ENCODE assay signal across 24 cellular contexts in the genomic region with DNA sequence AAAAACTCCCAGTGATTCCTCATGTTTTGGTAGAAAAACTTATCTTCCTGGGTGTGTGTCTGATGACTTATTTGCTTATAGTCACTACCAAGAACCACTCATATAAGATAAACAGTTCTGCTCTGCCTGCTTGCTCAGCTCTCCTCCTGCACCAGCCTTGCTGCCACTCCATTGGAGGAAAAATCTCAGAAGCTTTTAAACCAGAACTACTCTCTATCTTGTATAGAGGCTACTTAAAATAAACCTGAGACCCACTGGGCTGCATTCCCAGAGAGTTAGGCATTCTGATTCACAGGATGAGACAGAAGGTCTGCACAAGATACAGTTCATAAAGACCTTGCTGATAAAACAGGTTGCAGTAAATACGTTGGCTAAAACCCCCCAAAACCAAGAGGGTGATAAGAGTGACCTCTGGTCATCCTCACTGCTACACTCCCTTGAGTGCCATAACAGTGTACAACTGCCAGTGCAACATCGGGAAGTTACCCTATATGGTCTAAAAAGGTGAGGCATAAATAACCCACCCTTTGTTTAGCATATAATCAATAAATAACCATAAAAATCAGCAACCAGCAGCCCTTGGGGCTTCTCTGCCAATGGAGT.
A peak's percentile ranks its signal among the peaks of the same experiment; 100 is the strongest.
DNase-seq lines count a peak whose midpoint lies in the region; ATAC-seq lines count a peak whose summit lies in the region.
"Had no signal": no experiment of that assay in that cellular context is flagged by ENCODE, and none has a peak within 500 bp of the region (broad histone marks: within the 10 kb centered on the region; RNA-seq: fewer than 3 reads in every experiment).

No MANE protein-coding gene starts in this region.

- DNase-seq in DMS53 (lab: John Stamatoyannopoulos, UW): peak; percentile 39
- peak; percentile 1 for DNase-seq in HPDE6-E6E7 (ENCODE audit: extremely low spot score)
- peak; percentile 32 for DNase-seq in T1000 (lab: John Stamatoyannopoulos, UW)
- peak; percentile 49 for DNase-seq in islet precursor cell
- DNase-seq in stimulated activated CD4-positive, alpha-beta T cell treated with anti-CD3 and anti-CD28 coated beads, Interleukin-12 subunit alpha, Interleukin-12 subunit beta, amount 100 ng/mL, for 4 hours: no peak
- DNase-seq in NCI-H82 treated with DMSO at 0.1 percent for 48 hours (lab: John Stamatoyannopoulos, UW; ENCODE audit: unreplicated experiment): no peak
- DNase-seq in NCI-H146 treated with DMSO at 0.1 percent for 48 hours (lab: John Stamatoyannopoulos, UW; ENCODE audit: unreplicated experiment): no peak
- DNase-seq: activated CD4-positive, alpha-beta T cell treated with anti-CD3 and anti-CD28 coated beads for 48 hours; activated naive CD4-positive, alpha-beta T cell treated with Interleukin-2 at 50 U/mL for 16 hours; activated T-cell treated with anti-CD3 and anti-CD28 coated beads, Interleukin-2, amount 50 U/mL, for 72 hours; adrenal gland; central memory CD4-positive, alpha-beta T cell; dermis blood vessel endothelial cell; left colon; naive thymus-derived CD4-positive, alpha-beta T cell; NCI-H1105; NCI-H2029 treated with DMSO at 0.1 percent for 48 hours; NCI-H446; NK-92 treated with Interleukin-12 subunit alpha and Interleukin-12 subunit beta, amount 100 ng/mL, for 24 hours; occipital lobe; small intestine; T-helper 2 cell; upper lobe of right lung had no signal

- no peak for ATAC-seq in HG03196 (IDR thresholded peaks at IDR 0.05; ENCODE audit: unreplicated experiment)
- ATAC-seq: activated T-cell treated with anti-CD3 and anti-CD28 coated beads, Interleukin-2, amount 50 U/mL, for 72 hours; left colon; naive thymus-derived CD4-positive, alpha-beta T cell; upper lobe of right lung had no signal

Comparison
In these comparisons a context has a peak if more than half of its experiments do, and no peak if none do; other contexts are left out.
1. DNase-seq: peak in DMS53 (single experiment), HPDE6-E6E7 (single experiment), T1000 (single experiment) and islet precursor cell (single experiment); none in stimulated activated CD4-positive, alpha-beta T cell treated with anti-CD3 and anti-CD28 coated beads, Interleukin-12 subunit alpha, Interleukin-12 subunit beta, amount 100 ng/mL, for 4 hours (single experiment), NCI-H82 treated with DMSO at 0.1 percent for 48 hours (single experiment) and NCI-H146 treated with DMSO at 0.1 percent for 48 hours (single experiment).